ENCODE assay signal across 16 cellular contexts in genomic region chr2:187986392-187987105, GRCh38.
DNase-seq lines count a peak whose midpoint lies in the region; ATAC-seq, FAIRE-seq and TF ChIP-seq lines count a peak whose summit lies in the region.
"Had no signal": no experiment of that assay in that cellular context is flagged by ENCODE, and none has a peak within 500 bp of the region (broad histone marks: within the 10 kb centered on the region; RNA-seq: fewer than 3 reads in every experiment).

No MANE protein-coding gene starts in this region.

- H3K27me3 ChIP-seq in ascending aorta: no peaks in the 10 kb centered on the region
- H3K27me3 ChIP-seq: dorsolateral prefrontal cortex, hepatocyte, right atrium auricular region, tibial nerve had no signal

- TF ChIP-seq POLR2A in H54 (IDR thresholded peaks at IDR 0.05; ENCODE audit: low read depth, low read length): no peak

- peak; percentile 69 for FAIRE-seq in H54 (lab: Jason Lieb, UNC)

- ATAC-seq in HG02981 (IDR thresholded peaks at IDR 0.05; ENCODE audit: unreplicated experiment) (no peak), HG02938 (IDR thresholded peaks at IDR 0.05; ENCODE audit: unreplicated experiment) (no peak)

- H3K27ac ChIP-seq in ascending aorta: no peak overlapping the region
- H3K27ac ChIP-seq: dorsolateral prefrontal cortex, hepatocyte, right atrium auricular region, tibial nerve had no signal

- intact Hi-C loops in ascending aorta (cut with DNase I): no loop called here

- TF ChIP-seq CTCF in ascending aorta (IDR thresholded peaks at IDR 0.05): no peak

- H3K9me3 ChIP-seq in ascending aorta: no peaks in the 10 kb centered on the region
- H3K9me3 ChIP-seq: right atrium auricular region, tibial nerve had no signal

- no peak overlapping the region for H3K4me3 ChIP-seq in ascending aorta
- H3K4me3 ChIP-seq: dorsolateral prefrontal cortex, hepatocyte, right atrium auricular region, tibial nerve had no signal

- no peaks in the 10 kb centered on the region for H3K36me3 ChIP-seq in ascending aorta
- H3K36me3 ChIP-seq: right atrium auricular region, tibial nerve had no signal

- peaks cover 0 to 11% of the 10 kb centered on the region in 2 donors for H3K4me1 ChIP-seq in ascending aorta

- peak; percentile 12 for DNase-seq in A172 (ENCODE audit: low spot score)
- no peak for DNase-seq in H54 (ENCODE audit: insufficient read length, low spot score)
- peak; percentile 48 for DNase-seq in NCI-H748 treated with DMSO at 0.1 percent for 48 hours (lab: John Stamatoyannopoulos, UW)
- DNase-seq in fibroblast of peridontal ligament (ENCODE audit: extremely low read depth): peak; percentile 9
- DNase-seq in NCI-H2107 (lab: John Stamatoyannopoulos, UW): no peak
- no peak for DNase-seq in ascending aorta (ENCODE audit: low spot score in 2 of 2)
- DNase-seq: activated CD8-positive, alpha-beta memory T cell treated with anti-CD3 and anti-CD28 coated beads for 24 hours; AML-193; dorsolateral prefrontal cortex; H7; MV-4-11 had no signal

Comparison
In these comparisons a context has a peak if more than half of its experiments do, and no peak if none do; other contexts are left out.
1. DNase-seq: peak in A172 (single experiment), NCI-H748 treated with DMSO at 0.1 percent for 48 hours (single experiment) and fibroblast of peridontal ligament (single experiment); none in H54 (single experiment), NCI-H2107 (single experiment) and ascending aorta (0 of 2).